In the genomic region with DNA sequence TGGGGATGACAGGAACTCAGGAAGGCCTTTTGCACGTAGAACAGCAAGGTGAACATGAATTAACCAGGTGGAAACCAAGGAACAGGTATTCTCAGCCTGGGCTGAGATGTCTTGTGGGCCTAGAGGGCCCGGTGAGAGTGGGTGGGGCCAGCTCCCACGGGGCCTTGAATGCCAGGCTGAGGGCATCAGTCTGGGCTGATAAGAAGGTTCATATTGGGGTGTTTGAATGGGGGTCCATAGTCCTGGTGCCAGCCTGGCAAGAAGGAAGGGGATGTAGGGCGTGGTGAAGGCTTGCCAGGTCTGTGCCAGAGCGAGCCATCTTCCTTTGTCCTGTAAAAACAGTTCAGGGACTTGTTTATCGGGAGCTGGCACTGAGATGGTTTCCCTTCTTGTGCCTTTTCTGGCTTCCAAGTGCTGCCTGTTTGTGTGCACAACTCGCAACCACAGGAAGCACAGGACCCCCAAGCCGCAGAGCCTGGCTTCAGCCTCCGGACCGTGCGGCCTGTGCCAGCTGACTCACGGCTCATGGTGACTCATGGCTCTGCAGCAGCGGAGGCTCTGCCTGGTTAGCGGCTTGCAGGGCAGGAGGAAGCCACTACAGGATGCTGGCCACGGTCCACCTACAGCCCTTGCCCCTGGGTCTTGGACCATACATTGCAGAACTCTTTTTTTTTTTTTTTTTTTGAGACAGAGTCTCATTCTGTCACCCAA, we compare ENCODE assay signal across 8 cellular contexts. TPM values are rescaled to one million over a fixed set of nuclear protein-coding genes. Genes with fewer than 3 reads are reported as not detected.
DNase-seq lines count a peak whose midpoint lies in the region; ATAC-seq and TF ChIP-seq lines count a peak whose summit lies in the region.

No MANE protein-coding gene starts in this region.

- H3K4me3 ChIP-seq in mammary epithelial cell (replicated peaks in 1 of 3; ENCODE audit: insufficient read depth in 1 of 3, low read depth in 2 of 3, low read length in 3 of 3), result peak overlapping the region in 2 of 3 experiments; percentile 17

- dilution Hi-C loops in mammary epithelial cell (cut with HindIII; ENCODE audit: low sequenced_read_pairs), result no loop called here

- no TSS peak for BruUV-seq in mammary epithelial cell (replicated peaks; lab: Mats Ljungman, UMichigan)

- in situ Hi-C loops in mammary epithelial cell (cut with MboI; ENCODE audit: low sequenced_read_pairs in 2 of 2), result no loop called here

- peaks cover 3% of the 10 kb centered on the region for H3K36me3 Mint-ChIP-seq in activated B cell treated with CpG ODN at 0.5 μM for 24 hours (ENCODE audit: low read depth)

- H3K36me3 ChIP-seq in mammary epithelial cell (ENCODE audit: insufficient read depth, low read length), result no peaks in the 10 kb centered on the region

- no peak overlapping the region for H3K9ac ChIP-seq in mammary epithelial cell (ENCODE audit: insufficient read depth, low read length)

- intact Hi-C loops in activated B cell treated with CpG ODN at 0.5 μM for 24 hours (cut with micrococcal nuclease) (loop anchor here (10.0 kb wide), 1 partner anchor 356 kb away; the partner anchor contains the start of genes FAM120A and FAM120AOS), mammary epithelial cell (cut with micrococcal nuclease) (loop anchor here (5.0 kb wide), 2 partner anchors 34 to 116 kb away; partner anchors contain the start of gene NINJ1)

- CTCF ChIA-PET in activated B cell treated with CpG ODN at 0.5 μM for 24 hours (lab: Charles Lee), result interaction anchor here (1.2 to 2.3 kb wide), 2 partner anchors 11 to 141 kb away, joined by 3 to 9 read pairs; no protein-coding TSS in a partner anchor
- CTCF ChIA-PET in mammary epithelial cell (lab: Charles Lee; ENCODE audit: low non-redundant PET), result interaction anchor here (0.6 kb wide), 2 partner anchors 10 to 56 kb away, joined by 3 to 5 read pairs; no protein-coding TSS in a partner anchor

- H3K27ac ChIP-seq in mammary epithelial cell (ENCODE audit: insufficient read depth, low read depth, low read length), result peak overlapping the region; percentile 31

- peak overlapping the region; percentile 64 for H3K4me3 Mint-ChIP-seq in activated B cell treated with CpG ODN at 0.5 μM for 24 hours

- H3K9me3 ChIP-seq in mammary epithelial cell (replicated peaks; ENCODE audit: insufficient read depth, low read length), result no peaks in the 10 kb centered on the region

- peaks cover 56% of the 10 kb centered on the region for H3K4me1 Mint-ChIP-seq in activated B cell treated with CpG ODN at 0.5 μM for 24 hours

- no peaks in the 10 kb centered on the region for H3K27me3 Mint-ChIP-seq in activated B cell treated with CpG ODN at 0.5 μM for 24 hours

- no peaks in the 10 kb centered on the region for H4K20me1 ChIP-seq in mammary epithelial cell (ENCODE audit: insufficient read depth, low read length)

- no peaks in the 10 kb centered on the region for H3K9me3 Mint-ChIP-seq in activated B cell treated with CpG ODN at 0.5 μM for 24 hours

- peak overlapping the region; percentile 74 for H3K4me2 ChIP-seq in mammary epithelial cell (ENCODE audit: insufficient read depth, low read depth, low read length)

- peaks cover 35% of the 10 kb centered on the region for H3K4me1 ChIP-seq in mammary epithelial cell (ENCODE audit: insufficient read depth, low read length)

- peak overlapping the region; percentile 82 for H3K27ac Mint-ChIP-seq in activated B cell treated with CpG ODN at 0.5 μM for 24 hours

- H2AFZ ChIP-seq in mammary epithelial cell (ENCODE audit: low read depth, low read length), result no peak overlapping the region

- no peaks in the 10 kb centered on the region for H3K27me3 ChIP-seq in mammary epithelial cell (ENCODE audit: insufficient read depth, low read length)

- WGBS in mammary epithelial cell (ENCODE audit: low coverage, missing lambda C conversion rate), result 3% methylated on average over 15 of the region's 15 CpGs

- POLR2A ChIA-PET in activated B cell treated with CpG ODN at 0.5 μM for 24 hours (lab: Charles Lee), result interaction anchor here (0.6 to 3.9 kb wide), 9 partner anchors 10 to 355 kb away, joined by 3 to 41 read pairs (median 4); partner anchors contain the start of genes FAM120AOS, NINJ1 and SUSD3

- ATAC-seq in activated B cell treated with CpG ODN at 0.5 μM for 24 hours (ENCODE audit: low read depth), result no peak
- ATAC-seq in GM18519 (IDR thresholded peaks at IDR 0.05; ENCODE audit: low FRiP score, unreplicated experiment), result no peak

- DNase-seq in SIG-M5 treated with dmso at 0.1 percent for 504 hours (lab: John Stamatoyannopoulos, UW; ENCODE audit: unreplicated experiment) (peak; percentile 79), SIG-M5 (lab: John Stamatoyannopoulos, UW) (no peak), activated B cell treated with CpG ODN at 0.5 μM for 24 hours (peak; percentile 46), mammary epithelial cell (peak; percentile 92), kidney tubule cell (ENCODE audit: low spot score) (peak; percentile 95), NCI-H1092 treated with DMSO at 0.1 percent for 48 hours (lab: John Stamatoyannopoulos, UW) (no peak)
- peak; percentile 68 to 69 for DNase-seq in stimulated activated CD4-positive, alpha-beta T cell treated with anti-CD3 and anti-CD28 coated beads, Interleukin-2, amount 100 ng/mL, for 24 hours

- H3K79me2 ChIP-seq in mammary epithelial cell (ENCODE audit: insufficient read depth, low read length), result peaks cover 67% of the 10 kb centered on the region

- TF ChIP-seq CTCF in activated B cell treated with CpG ODN at 0.5 μM for 24 hours (IDR thresholded peaks at IDR 0.05), result no peak
- TF ChIP-seq CTCF in mammary epithelial cell (conservative IDR thresholded peaks at IDR 0.05 in 1 of 2, IDR thresholded peaks at IDR 0.05 in 1 of 2; ENCODE audit: extremely low read depth in 1 of 2, insufficient read depth in 1 of 2, low read depth in 1 of 2, low read length in 2 of 2), result no peak

RNA-seq across cellular contexts. Expression of gene CARD19, which starts 2.4 kb away (rescaled TPM):
- total RNA-seq in activated B cell treated with CpG ODN at 0.5 μM for 24 hours, result 13.7 and 15.6 TPM in 2 replicates
- 10 to 100 TPM; 56.1 to 68.8 TPM for total RNA-seq in mammary epithelial cell
- 77.6 TPM for polyA plus RNA-seq in mammary epithelial cell
- 10.8 TPM for polyA minus RNA-seq in mammary epithelial cell

RNA-seq across cellular contexts. Expression of gene NINJ1, which starts 35.7 kb away (rescaled TPM):
- 10.2 and 11.0 TPM in 2 replicates for total RNA-seq in activated B cell treated with CpG ODN at 0.5 μM for 24 hours
- 10 to 100 TPM; 50.2 to 92.2 TPM for total RNA-seq in mammary epithelial cell
- 48.5 TPM for polyA plus RNA-seq in mammary epithelial cell
- polyA minus RNA-seq in mammary epithelial cell, result 69.2 TPM

RNA-seq across cellular contexts. Expression of gene SUSD3, which starts 39.9 kb away (rescaled TPM):
- total RNA-seq in activated B cell treated with CpG ODN at 0.5 μM for 24 hours (9.1 and 12.9 TPM in 2 replicates), mammary epithelial cell (1 to 10 TPM in 1 of 2 donors, not detected in 1; 1.8 TPM)
- polyA plus RNA-seq in mammary epithelial cell, result 0.11 TPM
- not detected for polyA minus RNA-seq in mammary epithelial cell

Comparison
In these comparisons a context has a peak if more than half of its experiments do, and no peak if none do; other contexts are left out.
1. DNase-seq: peak in SIG-M5 treated with dmso at 0.1 percent for 504 hours (single experiment), activated B cell treated with CpG ODN at 0.5 μM for 24 hours (single experiment), mammary epithelial cell (single experiment), kidney tubule cell (single experiment) and stimulated activated CD4-positive, alpha-beta T cell treated with anti-CD3 and anti-CD28 coated beads, Interleukin-2, amount 100 ng/mL, for 24 hours (2 of 2); none in SIG-M5 (single experiment) and NCI-H1092 treated with DMSO at 0.1 percent for 48 hours (single experiment).